ENCODE assay signal across 21 cellular contexts in the genomic region with DNA sequence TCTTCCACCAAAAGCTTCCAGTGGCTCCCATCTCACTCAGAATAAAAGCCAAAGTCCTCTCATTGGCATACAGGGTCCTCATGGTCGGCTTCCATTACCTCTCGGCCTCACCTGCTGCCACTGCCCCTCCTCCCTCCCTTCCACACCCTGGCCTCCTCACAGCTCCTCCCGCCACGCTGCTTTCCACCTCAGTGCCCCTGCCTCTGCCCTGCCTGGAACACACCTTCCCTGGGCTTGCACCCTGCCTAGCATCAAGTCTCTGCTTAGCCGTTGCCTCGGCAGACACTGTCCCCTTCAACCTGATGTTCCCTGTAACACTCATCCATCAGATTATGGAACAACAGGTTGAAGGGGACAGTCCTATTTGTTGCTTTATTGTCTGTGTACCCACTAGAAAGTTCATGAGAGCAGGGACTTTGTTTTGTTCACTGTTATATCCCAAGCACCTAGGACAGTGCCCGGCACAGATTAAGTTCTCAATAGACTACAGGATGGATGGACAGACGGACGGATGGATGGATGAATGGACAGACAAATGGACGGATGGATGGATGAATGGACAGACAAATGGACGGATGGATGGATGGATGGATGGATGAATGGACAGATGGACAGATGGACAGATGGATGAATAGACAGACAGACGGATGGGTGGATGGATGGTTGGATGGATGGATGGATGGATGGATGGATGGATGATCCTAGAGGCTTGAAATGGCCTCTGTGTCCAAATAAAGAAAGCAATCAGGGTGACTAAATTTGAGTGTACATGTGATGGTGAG. TPM values are rescaled to one million over a fixed set of nuclear protein-coding genes. Genes with fewer than 3 reads are reported as not detected.
DNase-seq lines count a peak whose midpoint lies in the region; ATAC-seq, FAIRE-seq and TF ChIP-seq lines count a peak whose summit lies in the region.
"Had no signal": no experiment of that assay in that cellular context is flagged by ENCODE, and none has a peak within 500 bp of the region (broad histone marks: within the 10 kb centered on the region; RNA-seq: fewer than 3 reads in every experiment).

No MANE protein-coding gene starts in this region.

- no peak for DNase-seq in T-helper 2 cell treated with Interferon-gamma antibody and Interleukin-4, amounts not matched to agents 5 μg/mL and 100 μg/mL, for 36 hours (ENCODE audit: low spot score)
- DNase-seq in T-helper 2 cell: no peak
- no peak for DNase-seq in MM.1S
- DNase-seq in kidney: peak; percentile 75
- no peak for DNase-seq in type B pancreatic cell (ENCODE audit: extremely low spot score, unreplicated experiment)
- DNase-seq in NOMO-1 (lab: John Stamatoyannopoulos, UW; ENCODE audit: unreplicated experiment in 2 of 2): no peak
- no peak for DNase-seq in activated T-cell treated with anti-CD3 and anti-CD28 coated beads, Interleukin-2, amount 50 U/mL, for 4 hours
- no peak for DNase-seq in substantia nigra (lab: John Stamatoyannopoulos, UW)
- DNase-seq: NCI-H1105, NCI-H1694 treated with DMSO at 0.1 percent for 48 hours, NCI-H446, NCI-H82, Peyer's patch, Right ventricle myocardium superior had no signal

- no peaks in the 10 kb centered on the region for H4K20me1 ChIP-seq in MM.1S (ENCODE audit: insufficient read depth, low read length)

- H3K4me2 ChIP-seq in MM.1S (ENCODE audit: low read depth, low read length): peak overlapping the region; percentile 42; the same call in 1 of the 2 replicates

- H3K36me3 Mint-ChIP-seq in T-helper 2 cell treated with Interferon-gamma antibody and Interleukin-4, amounts not matched to agents 5 μg/mL and 100 μg/mL, for 36 hours (ENCODE audit: low read depth): no peaks in the 10 kb centered on the region
- peaks cover 11% of the 10 kb centered on the region for H3K36me3 Mint-ChIP-seq in type B pancreatic cell
- H3K36me3 Mint-ChIP-seq in activated T-cell treated with anti-CD3 and anti-CD28 coated beads, Interleukin-2, amount 50 U/mL, for 4 hours (ENCODE audit: insufficient read depth): no peaks in the 10 kb centered on the region
- H3K36me3 Mint-ChIP-seq: CD4-positive, CD25-positive, alpha-beta regulatory T cell had no signal

- 0 out of 2 replicates have a peak, but pooled peaks cover 6% of the 10 kb centered on the region for H3F3A ChIP-seq in MM.1S (ENCODE audit: insufficient read depth, low read length)

- no peak for TF ChIP-seq CTCF in MM.1S (IDR thresholded peaks at IDR 0.05; ENCODE audit: low read length)
- no peak for TF ChIP-seq CTCF in kidney (IDR thresholded peaks at IDR 0.05; ENCODE audit: borderline replicate concordance, extremely low read depth, insufficient read depth)
- TF ChIP-seq CTCF in type B pancreatic cell (conservative IDR thresholded peaks at IDR 0.05): no peak

- H3K9me3 ChIP-seq in MM.1S (replicated peaks; ENCODE audit: insufficient read depth, low read length) (no peaks in the 10 kb centered on the region), kidney (ENCODE audit: control insufficient read depth in 1 of 2, low read length in 2 of 2) (no peaks in the 10 kb centered on the region)
- H3K9me3 ChIP-seq: Peyer's patch had no signal

- no peak for FAIRE-seq in kidney (lab: Jason Lieb, UNC)
- FAIRE-seq: A204.1, GM12878, K562 had no signal

- H3K4me3 Mint-ChIP-seq in T-helper 2 cell treated with Interferon-gamma antibody and Interleukin-4, amounts not matched to agents 5 μg/mL and 100 μg/mL, for 36 hours: no peak overlapping the region
- no peak overlapping the region for H3K4me3 Mint-ChIP-seq in type B pancreatic cell
- H3K4me3 Mint-ChIP-seq in activated T-cell treated with anti-CD3 and anti-CD28 coated beads, Interleukin-2, amount 50 U/mL, for 4 hours: no peak overlapping the region

- peaks cover 16% of the 10 kb centered on the region for H3K4me1 Mint-ChIP-seq in T-helper 2 cell treated with Interferon-gamma antibody and Interleukin-4, amounts not matched to agents 5 μg/mL and 100 μg/mL, for 36 hours (ENCODE audit: low read depth)
- peaks cover 42% of the 10 kb centered on the region for H3K4me1 Mint-ChIP-seq in type B pancreatic cell (ENCODE audit: unreplicated experiment)
- H3K4me1 Mint-ChIP-seq in activated T-cell treated with anti-CD3 and anti-CD28 coated beads, Interleukin-2, amount 50 U/mL, for 4 hours (ENCODE audit: low read depth): peaks cover 14% of the 10 kb centered on the region

- no peaks in the 10 kb centered on the region for H3K9me2 ChIP-seq in MM.1S (replicated peaks; ENCODE audit: insufficient read depth, low read length)

- peaks cover 90% of the 10 kb centered on the region for H3K27me3 ChIP-seq in MM.1S (replicated peaks; ENCODE audit: insufficient read depth, low read length)
- H3K27me3 ChIP-seq: Peyer's patch had no signal

- intact Hi-C loops in kidney (cut with DNase I): no loop called here

- H3K79me2 ChIP-seq in MM.1S (ENCODE audit: low read length): no peaks in the 10 kb centered on the region

- H3K4me1 ChIP-seq in MM.1S (ENCODE audit: low read length) (peaks cover 16% of the 10 kb centered on the region), kidney (ENCODE audit: control insufficient read depth in 1 of 2, insufficient read depth in 1 of 2, low read depth in 1 of 2, low read length in 2 of 2) (peaks cover 7 to 12% of the 10 kb centered on the region in 2 donors)

- peaks cover 36% of the 10 kb centered on the region for H3K27me3 Mint-ChIP-seq in T-helper 2 cell treated with Interferon-gamma antibody and Interleukin-4, amounts not matched to agents 5 μg/mL and 100 μg/mL, for 36 hours (ENCODE audit: low read depth)
- H3K27me3 Mint-ChIP-seq in type B pancreatic cell: no peaks in the 10 kb centered on the region
- H3K27me3 Mint-ChIP-seq in activated T-cell treated with anti-CD3 and anti-CD28 coated beads, Interleukin-2, amount 50 U/mL, for 4 hours (ENCODE audit: low read depth): peaks cover 36% of the 10 kb centered on the region

- H3K4me3 ChIP-seq in MM.1S (ENCODE audit: low read length): no peak overlapping the region
- H3K4me3 ChIP-seq in kidney (ENCODE audit: low read length in 2 of 2): no peak overlapping the region
- H3K4me3 ChIP-seq: GM12878, K562, Peyer's patch had no signal

- no peak overlapping the region for H3K27ac ChIP-seq in MM.1S (ENCODE audit: low read length)
- no peak overlapping the region for H3K27ac ChIP-seq in kidney (ENCODE audit: low read depth in 2 of 2, low read length in 2 of 2)
- no peak overlapping the region for H3K27ac ChIP-seq in substantia nigra (ENCODE audit: low read depth, low read length, poor library complexity, severe bottlenecking)
- H3K27ac ChIP-seq: Peyer's patch had no signal

- no peak overlapping the region for H2AFZ ChIP-seq in MM.1S (ENCODE audit: low read length)

- H3K36me3 ChIP-seq in MM.1S (replicated peaks; ENCODE audit: insufficient read depth, low read length) (no peaks in the 10 kb centered on the region), kidney (ENCODE audit: control insufficient read depth in 1 of 2, insufficient read depth in 2 of 2, low read length in 2 of 2) (no peaks in the 10 kb centered on the region)
- H3K36me3 ChIP-seq: Peyer's patch had no signal

- H3K27ac Mint-ChIP-seq in T-helper 2 cell treated with Interferon-gamma antibody and Interleukin-4, amounts not matched to agents 5 μg/mL and 100 μg/mL, for 36 hours: peak overlapping the region; percentile 39
- H3K27ac Mint-ChIP-seq in type B pancreatic cell: peak overlapping the region; percentile 7

- ATAC-seq in activated T-cell treated with anti-CD3 and anti-CD28 coated beads, Interleukin-2, amount 50 U/mL, for 4 hours: no peak
- ATAC-seq: GM12878, K562, SK-N-SH treated with all-trans-retinoic acid at 6 μM for 48 hours had no signal

- H3K9me3 Mint-ChIP-seq in T-helper 2 cell treated with Interferon-gamma antibody and Interleukin-4, amounts not matched to agents 5 μg/mL and 100 μg/mL, for 36 hours: no peaks in the 10 kb centered on the region
- H3K9me3 Mint-ChIP-seq in type B pancreatic cell: no peaks in the 10 kb centered on the region
- no peaks in the 10 kb centered on the region for H3K9me3 Mint-ChIP-seq in activated T-cell treated with anti-CD3 and anti-CD28 coated beads, Interleukin-2, amount 50 U/mL, for 4 hours

- H3K9ac ChIP-seq in MM.1S (ENCODE audit: low read length) (no peak overlapping the region), kidney (ENCODE audit: low read length in 2 of 2) (no peak overlapping the region)

RNA-seq across cellular contexts. Expression of a gene that starts 14.9 kb away (rescaled TPM):
- total RNA-seq in kidney (6.1 TPM), type B pancreatic cell (ENCODE audit: low replicate concordance) (5.7 and 17.8 TPM in 2 replicates)
- polyA plus RNA-seq in kidney (ENCODE audit: insufficient read depth, low read depth, low replicate concordance): 3.1 TPM
- under 1 TPM; 0.54 to 0.69 (median 0.58) TPM for total RNA-seq in activated T-cell treated with anti-CD3 and anti-CD28 coated beads, Interleukin-2, amount 50 U/mL, for 4 hours
- total RNA-seq: GM12878, K562 had no signal
- polyA plus RNA-seq: GM12878 had no signal

RNA-seq across cellular contexts. Expression of a gene that starts 54.3 kb away (rescaled TPM):
- not detected for total RNA-seq in kidney
- not detected for polyA plus RNA-seq in kidney (ENCODE audit: insufficient read depth, low read depth, low replicate concordance)
- total RNA-seq in type B pancreatic cell (ENCODE audit: low replicate concordance): 0.51 and 0.62 TPM in 2 replicates
- total RNA-seq in activated T-cell treated with anti-CD3 and anti-CD28 coated beads, Interleukin-2, amount 50 U/mL, for 4 hours: not detected
- total RNA-seq: CD4-positive, CD25-positive, alpha-beta regulatory T cell; G401; GM12878; M059J; Peyer's patch; Right ventricle myocardium superior had no signal
- polyA plus RNA-seq: CD4-positive, CD25-positive, alpha-beta regulatory T cell; GM12878 had no signal
